In genomic region chr13:99078014-99078771, GRCh38 we compare ENCODE assay signal across 29 cellular contexts.
DNase-seq lines count a peak whose midpoint lies in the region; ATAC-seq and TF ChIP-seq lines count a peak whose summit lies in the region.
"Had no signal": no experiment of that assay in that cellular context is flagged by ENCODE, and none has a peak within 500 bp of the region (broad histone marks: within the 10 kb centered on the region; RNA-seq: fewer than 3 reads in every experiment).

No MANE protein-coding gene starts in this region.

- DNase-seq in activated T-cell treated with anti-CD3 and anti-CD28 coated beads, Interleukin-2, amount 50 U/mL, for 24 hours = no peak
- DNase-seq in activated T-cell treated with anti-CD3 and anti-CD28 coated beads, Interleukin-2, amount 50 U/mL, for 48 hours = no peak
- DNase-seq in CD8-positive, alpha-beta memory T cell = no peak
- no peak for DNase-seq in activated CD8-positive, alpha-beta T cell treated with anti-CD3 and anti-CD28 coated beads for 36 hours
- DNase-seq in endothelial cell (ENCODE audit: low spot score) (no peak), COLO668 (lab: John Stamatoyannopoulos, UW; ENCODE audit: unreplicated experiment) (no peak), ovary (no peak)
- no peak for DNase-seq in natural killer cell treated with Interleukin-12 subunit alpha and Interleukin-12 subunit beta and Interleukin-15 and Interleukin-18, amount 100 ng/mL, for 72 hours (ENCODE audit: low spot score)
- DNase-seq: ACHN; amniotic stem cell; BE2C; Caco-2; DMS79; GDM1; hypothalamus; lower lobe of right lung; MG63; natural killer cell; NCI-H2029; NCI-H524 treated with DMSO at 0.1 percent for 48 hours; stimulated activated CD4-positive, alpha-beta T cell treated with anti-CD3 and anti-CD28 coated beads, Interleukin-4, amount 100 ng/mL, for 24 hours had no signal

- H3K4me1 Mint-ChIP-seq in activated T-cell treated with anti-CD3 and anti-CD28 coated beads, Interleukin-2, amount 50 U/mL, for 24 hours (ENCODE audit: low read depth) = peaks cover 66% of the 10 kb centered on the region
- peaks cover 61 to 89% (median 79%) of the 10 kb centered on the region in 3 donors for H3K4me1 Mint-ChIP-seq in CD8-positive, alpha-beta memory T cell
- H3K4me1 Mint-ChIP-seq in activated CD8-positive, alpha-beta T cell treated with anti-CD3 and anti-CD28 coated beads for 36 hours (ENCODE audit: low read depth) = peaks cover 53% of the 10 kb centered on the region
- H3K4me1 Mint-ChIP-seq in endothelial cell (ENCODE audit: unreplicated experiment) = peaks cover 59% of the 10 kb centered on the region
- peaks cover 20 to 31% of the 10 kb centered on the region in 2 donors for H3K4me1 Mint-ChIP-seq in natural killer cell treated with Interleukin-12 subunit alpha and Interleukin-12 subunit beta and Interleukin-15 and Interleukin-18, amount 100 ng/mL, for 72 hours (ENCODE audit: low read depth in 2 of 2)
- H3K4me1 Mint-ChIP-seq: brain had no signal

- H3K4me3 ChIP-seq in CD8-positive, alpha-beta memory T cell (ENCODE audit: low read length) = no peak overlapping the region
- no peak overlapping the region for H3K4me3 ChIP-seq in ovary
- H3K4me3 ChIP-seq: HAP-1, lower lobe of right lung, MG63 had no signal

- intact Hi-C loops in activated CD8-positive, alpha-beta T cell treated with anti-CD3 and anti-CD28 coated beads for 36 hours (cut with micrococcal nuclease) = no loop called here
- intact Hi-C loops in ovary (cut with DNase I) = no loop called here

- peaks cover 48% of the 10 kb centered on the region for H3K4me1 ChIP-seq in CD8-positive, alpha-beta memory T cell (ENCODE audit: insufficient read depth, low read length)
- H3K4me1 ChIP-seq in ovary (ENCODE audit: insufficient read depth) = no peaks in the 10 kb centered on the region
- H3K4me1 ChIP-seq: BE2C, HAP-1 had no signal

- POLR2A ChIA-PET in CD8-positive, alpha-beta memory T cell (lab: Charles Lee) = no interaction called here
- POLR2A ChIA-PET in activated CD8-positive, alpha-beta T cell treated with anti-CD3 and anti-CD28 coated beads for 36 hours (lab: Charles Lee) = interaction anchor here (0.8 to 1.1 kb wide), 2 partner anchors 14 to 121 kb away, joined by 3 read pairs; no protein-coding TSS in a partner anchor

- peak overlapping the region; percentile 20 for H3K27ac Mint-ChIP-seq in activated T-cell treated with anti-CD3 and anti-CD28 coated beads, Interleukin-2, amount 50 U/mL, for 24 hours
- H3K27ac Mint-ChIP-seq in CD8-positive, alpha-beta memory T cell = peak overlapping the region; percentile 38 to 98 (median 92)
- peak overlapping the region; percentile 39 for H3K27ac Mint-ChIP-seq in activated CD8-positive, alpha-beta T cell treated with anti-CD3 and anti-CD28 coated beads for 36 hours
- H3K27ac Mint-ChIP-seq in endothelial cell (ENCODE audit: unreplicated experiment) = no peak overlapping the region
- peak overlapping the region in 1 of 2 donors; percentile 28 for H3K27ac Mint-ChIP-seq in natural killer cell treated with Interleukin-12 subunit alpha and Interleukin-12 subunit beta and Interleukin-15 and Interleukin-18, amount 100 ng/mL, for 72 hours
- H3K27ac Mint-ChIP-seq: activated T-helper 2 cell treated with anti-CD3 and anti-CD28 coated beads, Interferon-gamma antibody, Interleukin-2, Interleukin-4, amounts not matched to agents 10 μg/mL and 5 μg/mL and 100 μg/mL, durations not matched to agents 14 hours and 24 hours and 36 hours; brain; type B pancreatic cell had no signal

- H3K36me3 Mint-ChIP-seq in activated T-cell treated with anti-CD3 and anti-CD28 coated beads, Interleukin-2, amount 50 U/mL, for 24 hours (ENCODE audit: low read depth) = peaks cover 24% of the 10 kb centered on the region
- H3K36me3 Mint-ChIP-seq in CD8-positive, alpha-beta memory T cell = peaks cover 8 to 10% (median 9%) of the 10 kb centered on the region in 3 donors
- H3K36me3 Mint-ChIP-seq in activated CD8-positive, alpha-beta T cell treated with anti-CD3 and anti-CD28 coated beads for 36 hours (ENCODE audit: low read depth) = peaks cover 32% of the 10 kb centered on the region
- H3K36me3 Mint-ChIP-seq in endothelial cell (ENCODE audit: low read depth, unreplicated experiment) = peaks cover 47% of the 10 kb centered on the region
- peaks cover 5% of the 10 kb centered on the region for H3K36me3 Mint-ChIP-seq in natural killer cell treated with Interleukin-12 subunit alpha and Interleukin-12 subunit beta and Interleukin-15 and Interleukin-18, amount 100 ng/mL, for 72 hours
- H3K36me3 Mint-ChIP-seq: natural killer cell had no signal

- TF ChIP-seq EP300 in ovary (IDR thresholded peaks at IDR 0.05) = no peak

- no peaks in the 10 kb centered on the region for H3K9me3 ChIP-seq in CD8-positive, alpha-beta memory T cell (ENCODE audit: low read length)
- H3K9me3 ChIP-seq in ovary = no peaks in the 10 kb centered on the region
- H3K9me3 ChIP-seq: BE2C, MG63 had no signal

- H3K27me3 Mint-ChIP-seq in activated T-cell treated with anti-CD3 and anti-CD28 coated beads, Interleukin-2, amount 50 U/mL, for 24 hours = no peaks in the 10 kb centered on the region
- H3K27me3 Mint-ChIP-seq in CD8-positive, alpha-beta memory T cell = no peaks in the 10 kb centered on the region
- H3K27me3 Mint-ChIP-seq in activated CD8-positive, alpha-beta T cell treated with anti-CD3 and anti-CD28 coated beads for 36 hours = no peaks in the 10 kb centered on the region
- peaks cover 7% of the 10 kb centered on the region for H3K27me3 Mint-ChIP-seq in endothelial cell (ENCODE audit: unreplicated experiment)
- no peaks in the 10 kb centered on the region for H3K27me3 Mint-ChIP-seq in natural killer cell treated with Interleukin-12 subunit alpha and Interleukin-12 subunit beta and Interleukin-15 and Interleukin-18, amount 100 ng/mL, for 72 hours
- H3K27me3 Mint-ChIP-seq: type B pancreatic cell had no signal

- no peak for TF ChIP-seq CTCF in activated CD8-positive, alpha-beta T cell treated with anti-CD3 and anti-CD28 coated beads for 36 hours (IDR thresholded peaks at IDR 0.05)
- no peak for TF ChIP-seq CTCF in endothelial cell (IDR thresholded peaks at IDR 0.05; ENCODE audit: unreplicated experiment)
- TF ChIP-seq CTCF in ovary (IDR thresholded peaks at IDR 0.05) = no peak

- H3K4me3 Mint-ChIP-seq in activated T-cell treated with anti-CD3 and anti-CD28 coated beads, Interleukin-2, amount 50 U/mL, for 24 hours = no peak overlapping the region
- H3K4me3 Mint-ChIP-seq in CD8-positive, alpha-beta memory T cell = peak overlapping the region in 3 of 7 donors; percentile 10 to 70 (median 37)
- no peak overlapping the region for H3K4me3 Mint-ChIP-seq in activated CD8-positive, alpha-beta T cell treated with anti-CD3 and anti-CD28 coated beads for 36 hours
- peak overlapping the region; percentile 63 for H3K4me3 Mint-ChIP-seq in endothelial cell (ENCODE audit: unreplicated experiment)
- H3K4me3 Mint-ChIP-seq in natural killer cell treated with Interleukin-12 subunit alpha and Interleukin-12 subunit beta and Interleukin-15 and Interleukin-18, amount 100 ng/mL, for 72 hours = no peak overlapping the region
- H3K4me3 Mint-ChIP-seq: type B pancreatic cell had no signal

- no peaks in the 10 kb centered on the region for H3K36me3 ChIP-seq in CD8-positive, alpha-beta memory T cell (ENCODE audit: insufficient read depth, low read length)
- no peaks in the 10 kb centered on the region for H3K36me3 ChIP-seq in ovary
- H3K36me3 ChIP-seq: BE2C, HAP-1, lower lobe of right lung, MG63 had no signal

- peaks cover 13% of the 10 kb centered on the region for H3K9me3 Mint-ChIP-seq in activated T-cell treated with anti-CD3 and anti-CD28 coated beads, Interleukin-2, amount 50 U/mL, for 24 hours
- H3K9me3 Mint-ChIP-seq in CD8-positive, alpha-beta memory T cell = no peaks in the 10 kb centered on the region
- peaks cover 12% of the 10 kb centered on the region for H3K9me3 Mint-ChIP-seq in activated CD8-positive, alpha-beta T cell treated with anti-CD3 and anti-CD28 coated beads for 36 hours
- H3K9me3 Mint-ChIP-seq in endothelial cell (ENCODE audit: unreplicated experiment) = no peaks in the 10 kb centered on the region
- no peaks in the 10 kb centered on the region for H3K9me3 Mint-ChIP-seq in natural killer cell treated with Interleukin-12 subunit alpha and Interleukin-12 subunit beta and Interleukin-15 and Interleukin-18, amount 100 ng/mL, for 72 hours
- H3K9me3 Mint-ChIP-seq: natural killer cell had no signal

- TF ChIP-seq POLR2A in ovary (IDR thresholded peaks at IDR 0.05) = no peak

- H3K27ac ChIP-seq in CD8-positive, alpha-beta memory T cell (ENCODE audit: low read depth, low read length) = no peak overlapping the region
- H3K27ac ChIP-seq in ovary = no peak overlapping the region
- H3K27ac ChIP-seq: epithelial cell of prostate, HL-60, KMS-11, lower lobe of right lung had no signal

- H3K27me3 ChIP-seq in CD8-positive, alpha-beta memory T cell (ENCODE audit: insufficient read depth, low read length, poor library complexity, severe bottlenecking) = no peaks in the 10 kb centered on the region
- H3K27me3 ChIP-seq in ovary = no peaks in the 10 kb centered on the region
- H3K27me3 ChIP-seq: MG63 had no signal

- ATAC-seq in activated CD8-positive, alpha-beta T cell treated with anti-CD3 and anti-CD28 coated beads for 36 hours = no peak
- ATAC-seq in natural killer cell treated with Interleukin-12 subunit alpha and Interleukin-12 subunit beta and Interleukin-15 and Interleukin-18, amount 100 ng/mL, for 72 hours = no peak
- ATAC-seq: activated CD4-positive, CD25-positive, alpha-beta regulatory T cell treated with anti-CD3 and anti-CD28 coated beads, Interleukin-2, amount 50 U/mL, for 24 hours; lower lobe of right lung; natural killer cell had no signal

- WGBS in ovary, 3 donors = 93 to 94% (median 94%) methylated on average over 8 of the region's 8 CpGs

- CTCF ChIA-PET in CD8-positive, alpha-beta memory T cell (lab: Charles Lee) = interaction anchor here (1.6 kb wide), 1 partner anchor 44 kb away, joined by 4 read pairs; no protein-coding TSS in a partner anchor
- CTCF ChIA-PET in activated CD8-positive, alpha-beta T cell treated with anti-CD3 and anti-CD28 coated beads for 36 hours (lab: Charles Lee) = interaction anchor here (1.0 to 1.1 kb wide), 3 partner anchors 22 to 238 kb away, joined by 3 read pairs; no protein-coding TSS in a partner anchor
